ENCODE assay signal across 21 cellular contexts in genomic region chr1:230877139-230877923, GRCh38. TPM values are rescaled to one million over a fixed set of nuclear protein-coding genes. Genes with fewer than 3 reads are reported as not detected.
DNase-seq lines count a peak whose midpoint lies in the region; ATAC-seq, FAIRE-seq and TF ChIP-seq lines count a peak whose summit lies in the region.
"Had no signal": no experiment of that assay in that cellular context is flagged by ENCODE, and none has a peak within 500 bp of the region (broad histone marks: within the 10 kb centered on the region; RNA-seq: fewer than 3 reads in every experiment).

No MANE protein-coding gene starts in this region.

- no peaks in the 10 kb centered on the region for H3K9me3 ChIP-seq in mesodermal cell (ENCODE audit: control insufficient read depth, low read length)
- H3K9me3 ChIP-seq: ascending aorta, suprapubic skin had no signal

- no peak for FAIRE-seq in bronchial epithelial cell (lab: Jason Lieb, UNC)

- DNase-seq in AG20443 (ENCODE audit: low spot score), result peak; percentile 85
- DNase-seq in HFF-Myc (ENCODE audit: extremely low read depth, low read depth), result peak; percentile 66
- peak; percentile 13 for DNase-seq in bronchial epithelial cell (ENCODE audit: low read depth)
- DNase-seq in activated CD4-positive, alpha-beta T cell treated with anti-CD3 and anti-CD28 coated beads for 36 hours, result no peak
- DNase-seq in cortex of kidney (lab: John Stamatoyannopoulos, UW), result no peak
- DNase-seq in globus pallidus (ENCODE audit: low spot score), result no peak
- no peak for DNase-seq in iPS-NIHi11 (ENCODE audit: low spot score)
- DNase-seq: activated CD8-positive, alpha-beta memory T cell treated with anti-CD3 and anti-CD28 coated beads for 24 hours; C1 segment of cervical spinal cord; dorsolateral prefrontal cortex; NCI-H1105; NCI-H2171; NCI-H82; nephron progenitor cell; stimulated activated CD4-positive, alpha-beta T cell treated with anti-CD3 and anti-CD28 coated beads, Interleukin-1b, Interleukin-23, amount 100 ng/mL, for 48 hours; T-cell; WERI-Rb-1 had no signal

- H3K9me3 Mint-ChIP-seq in activated CD4-positive, alpha-beta T cell treated with anti-CD3 and anti-CD28 coated beads for 36 hours (ENCODE audit: low read depth), result no peaks in the 10 kb centered on the region
- H3K9me3 Mint-ChIP-seq: nephron progenitor cell, T-cell had no signal

- no peak for ATAC-seq in activated CD4-positive, alpha-beta T cell treated with anti-CD3 and anti-CD28 coated beads for 36 hours
- ATAC-seq: T-cell had no signal

- no peak for TF ChIP-seq CTCF in HFF-Myc (IDR thresholded peaks at IDR 0.05; ENCODE audit: low read depth, low read length, missing control alignments)
- no peak for TF ChIP-seq CTCF in bronchial epithelial cell (IDR thresholded peaks at IDR 0.05; ENCODE audit: insufficient read depth, low read length, severe bottlenecking)

- intact Hi-C loops in activated CD4-positive, alpha-beta T cell treated with anti-CD3 and anti-CD28 coated beads for 36 hours (cut with DNase I, micrococcal nuclease), result no loop called here

- H3K4me1 ChIP-seq in mesodermal cell (ENCODE audit: control insufficient read depth, insufficient read depth, low read length, poor library complexity, severe bottlenecking), result peaks cover 11% of the 10 kb centered on the region

- no peaks in the 10 kb centered on the region for H3K36me3 ChIP-seq in bronchial epithelial cell (ENCODE audit: control insufficient read depth, insufficient read depth, low read length)
- no peaks in the 10 kb centered on the region for H3K36me3 ChIP-seq in mesodermal cell (ENCODE audit: control insufficient read depth, insufficient read depth, low read length)
- H3K36me3 ChIP-seq: ascending aorta, suprapubic skin, WERI-Rb-1 had no signal

- CTCF ChIA-PET in activated CD4-positive, alpha-beta T cell treated with anti-CD3 and anti-CD28 coated beads for 36 hours (lab: Charles Lee), result interaction anchor here (0.6 to 0.7 kb wide), 2 partner anchors 57 to 615 kb away, joined by 3 to 4 read pairs; no protein-coding TSS in a partner anchor

- H3K4me3 Mint-ChIP-seq in activated CD4-positive, alpha-beta T cell treated with anti-CD3 and anti-CD28 coated beads for 36 hours, result no peak overlapping the region
- H3K4me3 Mint-ChIP-seq: nephron progenitor cell, T-cell had no signal

- H3K4me1 Mint-ChIP-seq in activated CD4-positive, alpha-beta T cell treated with anti-CD3 and anti-CD28 coated beads for 36 hours, result no peaks in the 10 kb centered on the region
- H3K4me1 Mint-ChIP-seq: T-cell had no signal

- POLR2A ChIA-PET in activated CD4-positive, alpha-beta T cell treated with anti-CD3 and anti-CD28 coated beads for 36 hours (lab: Charles Lee), result no interaction called here

- H3K27ac Mint-ChIP-seq in activated CD4-positive, alpha-beta T cell treated with anti-CD3 and anti-CD28 coated beads for 36 hours, result no peak overlapping the region
- H3K27ac Mint-ChIP-seq: T-cell had no signal

- H3K4me3 ChIP-seq in HFF-Myc (replicated peaks; ENCODE audit: low read depth, low read length), result no peak overlapping the region
- H3K4me3 ChIP-seq in bronchial epithelial cell (ENCODE audit: low read depth, low read length), result no peak overlapping the region
- no peak overlapping the region for H3K4me3 ChIP-seq in mesodermal cell (ENCODE audit: extremely low read depth, insufficient read depth, low read length, poor library complexity, severe bottlenecking)
- H3K4me3 ChIP-seq: ascending aorta, dorsolateral prefrontal cortex, lung, suprapubic skin had no signal

- peaks cover 31% of the 10 kb centered on the region for H3K27me3 Mint-ChIP-seq in activated CD4-positive, alpha-beta T cell treated with anti-CD3 and anti-CD28 coated beads for 36 hours

- WGBS in mesodermal cell (ENCODE audit: insufficient coverage in 2 of 2), 2 experiments, result 83 to 92% methylated on average over 12 to 14 of the region's 14 CpGs

- peak overlapping the region; percentile 16 for H3K27ac ChIP-seq in mesodermal cell (ENCODE audit: low read depth, low read length, severe bottlenecking)
- H3K27ac ChIP-seq: ascending aorta, dorsolateral prefrontal cortex, suprapubic skin, WERI-Rb-1 had no signal

- H3K27me3 ChIP-seq in bronchial epithelial cell (ENCODE audit: control insufficient read depth, insufficient read depth, low read length), result peaks cover 2% of the 10 kb centered on the region
- H3K27me3 ChIP-seq: ascending aorta had no signal

- no peaks in the 10 kb centered on the region for H3K36me3 Mint-ChIP-seq in activated CD4-positive, alpha-beta T cell treated with anti-CD3 and anti-CD28 coated beads for 36 hours (ENCODE audit: low read depth)
- H3K36me3 Mint-ChIP-seq: T-cell had no signal

RNA-seq across cellular contexts. Expression of gene C1orf198, which starts 9.0 kb away (rescaled TPM):
- total RNA-seq in bronchial epithelial cell, result 7.1 and 12.3 TPM in 2 replicates
- polyA plus RNA-seq in mesodermal cell (2013, experiment 1 of 2), result 50.5 TPM
- 50.3 TPM for polyA plus RNA-seq in mesodermal cell (2013, experiment 2 of 2)
- total RNA-seq in activated CD4-positive, alpha-beta T cell treated with anti-CD3 and anti-CD28 coated beads for 36 hours, result 1 to 10 TPM; 5.8 to 6.9 TPM

Comparison
In these comparisons a context has a peak if more than half of its experiments do, and no peak if none do; other contexts are left out.
1. DNase-seq: peak in AG20443 (single experiment), HFF-Myc (single experiment) and bronchial epithelial cell (single experiment); none in activated CD4-positive, alpha-beta T cell treated with anti-CD3 and anti-CD28 coated beads for 36 hours (single experiment), cortex of kidney (single experiment), globus pallidus (single experiment) and iPS-NIHi11 (single experiment).